Comparison of ENCODE assay signal across 1 cellular context in the genomic region with DNA sequence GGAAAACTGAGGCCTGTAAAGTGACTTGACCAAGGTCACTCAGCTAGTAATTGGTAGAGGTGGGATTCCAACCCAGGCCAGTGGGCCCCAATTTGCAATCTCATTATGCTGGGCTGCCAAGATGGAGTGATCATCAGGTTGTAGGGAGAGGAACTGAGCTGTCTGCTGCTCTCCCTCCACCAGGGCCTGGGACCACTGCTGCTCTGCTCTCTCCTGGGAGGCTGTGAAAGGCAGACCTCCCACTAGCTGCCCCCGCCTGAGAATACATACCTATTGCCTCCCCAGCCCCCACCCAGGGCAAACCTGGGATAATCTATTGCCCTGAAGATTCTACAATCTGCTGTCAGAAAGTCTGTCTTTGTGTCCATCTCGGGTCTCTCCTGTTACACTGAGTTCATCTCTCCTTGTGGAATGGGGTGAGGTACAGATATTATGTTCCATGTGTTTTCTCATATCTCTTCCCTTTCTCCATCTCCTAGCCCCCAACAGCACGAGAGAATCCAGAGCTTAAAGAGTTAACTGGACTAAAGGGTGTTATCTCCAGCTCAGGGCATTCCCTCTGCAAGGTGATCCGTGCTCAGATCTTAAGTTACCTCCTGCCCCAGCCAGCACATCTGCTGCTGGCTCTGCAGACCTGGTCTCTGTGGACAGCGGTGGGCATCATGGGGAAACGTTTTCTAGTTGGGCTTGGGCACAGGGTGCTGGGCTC.
A peak's percentile ranks its signal among the peaks of the same experiment; 100 is the strongest.
TF ChIP-seq lines count a peak whose summit lies in the region.

No MANE protein-coding gene starts in this region.

TF ChIP-seq in H1, 55 proteins besides CTCF, POLR2A, EP300 and RAD21:
- TF ChIP-seq JUND (IDR thresholded peaks at IDR 0.05; ENCODE audit: low read length) (no peak), KDM1A (IDR thresholded peaks at IDR 0.05; ENCODE audit: borderline replicate concordance, low read length) (peak; percentile 38; the same call in 1 of the 2 replicates)
